ENCODE assay signal across 20 cellular contexts in genomic region chr5:172571892-172572291, GRCh38.
A peak's percentile ranks its signal among the peaks of the same experiment; 100 is the strongest.
DNase-seq lines count a peak whose midpoint lies in the region; ATAC-seq, FAIRE-seq and TF ChIP-seq lines count a peak whose summit lies in the region.
"Had no signal": no experiment of that assay in that cellular context is flagged by ENCODE, and none has a peak within 500 bp of the region (broad histone marks: within the 10 kb centered on the region; RNA-seq: fewer than 3 reads in every experiment).

No MANE protein-coding gene starts in this region.

- no peak overlapping the region for H3K4me3 Mint-ChIP-seq in WTC11
- no peak overlapping the region for H3K4me3 Mint-ChIP-seq in activated T-cell treated with anti-CD3 and anti-CD28 coated beads, Interleukin-2, amount 50 U/mL, for 72 hours
- H3K4me3 Mint-ChIP-seq: CD4-positive, alpha-beta T cell; IgD-negative memory B cell had no signal

- H3K4me1 ChIP-seq in HepG2 (ENCODE audit: insufficient read depth, low read length) (no peaks in the 10 kb centered on the region), right lobe of liver (no peaks in the 10 kb centered on the region), H1 (replicated peaks in 1 of 4; ENCODE audit: control insufficient read depth in 3 of 4, insufficient read depth in 4 of 4, low read length in 3 of 4) (peaks cover 4 to 33% (median 24%) of the 10 kb centered on the region in 4 experiments)
- H3K4me1 ChIP-seq: BE2C, HAP-1 had no signal

- H3K9ac ChIP-seq in HepG2 (ENCODE audit: insufficient read depth, low read depth, low read length) (no peak overlapping the region), H1 (replicated peaks in 1 of 4; ENCODE audit: extremely low read depth in 1 of 4, low read depth in 3 of 4, low read length in 3 of 4) (no peak overlapping the region)

- 67% methylated on average over 8 of the region's 8 CpGs for WGBS in HepG2 (ENCODE audit: low lambda C conversion rate)
- 78% methylated on average over 8 of the region's 8 CpGs for WGBS in right lobe of liver (ENCODE audit: insufficient coverage, low coverage, low lambda C conversion rate, missing lambda C conversion rate)
- 92% methylated on average over 8 of the region's 8 CpGs; no CpG with 5 or more reads in 1 of the 2 experiments for WGBS in H1 (ENCODE audit: extremely low coverage in 1 of 2, insufficient coverage in 1 of 2, insufficient read length in 1 of 2, insufficient replicate concordance in 2 of 2, low coverage in 1 of 2, low lambda C conversion rate in 2 of 2, missing lambda C conversion rate in 1 of 2), 2 experiments

- H3K36me3 ChIP-seq in HepG2 (replicated peaks in 1 of 2; ENCODE audit: control insufficient read depth in 1 of 2, insufficient read depth in 2 of 2, low read length in 2 of 2): no peaks in the 10 kb centered on the region
- H3K36me3 ChIP-seq in right lobe of liver: no peaks in the 10 kb centered on the region
- no peaks in the 10 kb centered on the region for H3K36me3 ChIP-seq in H1 (ENCODE audit: control insufficient read depth in 2 of 4, insufficient read depth in 4 of 4, low read length in 3 of 4)
- H3K36me3 ChIP-seq: BE2C, HAP-1 had no signal

- no peak for TF ChIP-seq RAD21 in HepG2 (CRISPR knock-in tag; IDR thresholded peaks at IDR 0.05)
- TF ChIP-seq RAD21 in H1 (IDR thresholded peaks at IDR 0.05 in 1 of 2, conservative IDR thresholded peaks at IDR 0.05 in 1 of 2; ENCODE audit: low read depth in 2 of 2, low read length in 2 of 2): no peak

- H3K23me2 ChIP-seq in H1 (ENCODE audit: low read depth, low read length): no peaks in the 10 kb centered on the region; the same call in 1 of the 2 replicates

- peak overlapping the region; percentile 90; the same call in 1 of the 2 replicates for H3K18ac ChIP-seq in H1 (ENCODE audit: extremely low read depth, low read length)

- in situ Hi-C loops in HepG2 (cut with HindIII; ENCODE audit: extremely low pct_ligation_motif_present, low pct_unique_long_range_greater_than_20kb): no loop called here

- H4K20me1 ChIP-seq in HepG2 (ENCODE audit: insufficient read depth, low read length) (no peaks in the 10 kb centered on the region), H1 (replicated peaks in 1 of 2; ENCODE audit: control insufficient read depth in 1 of 2, insufficient read depth in 2 of 2, low read length in 2 of 2) (no peaks in the 10 kb centered on the region)

- H2BK15ac ChIP-seq in H1 (ENCODE audit: low read length): no peak overlapping the region

- BruUV-seq in HepG2 (replicated peaks; lab: Mats Ljungman, UMichigan): no TSS peak

- H2AK5ac ChIP-seq in H1 (ENCODE audit: low read depth, low read length): 0 out of 2 replicates have a peak overlapping the region, but pooled peaks have one; percentile 58

- H3K9me3 ChIP-seq in HepG2 (ENCODE audit: low read length) (no peaks in the 10 kb centered on the region), right lobe of liver (no peaks in the 10 kb centered on the region), H1 (ENCODE audit: insufficient read depth in 2 of 2, low read depth in 1 of 2, low read length in 1 of 2) (no peaks in the 10 kb centered on the region; a peak in 1 of 4 replicates)
- H3K9me3 ChIP-seq: BE2C, Caco-2, HAP-1 had no signal

- no peak overlapping the region for H3K14ac ChIP-seq in H1 (ENCODE audit: insufficient read length)

- H3K27me3 Mint-ChIP-seq in WTC11 (ENCODE audit: low read depth): peaks cover 14% of the 10 kb centered on the region
- no peaks in the 10 kb centered on the region for H3K27me3 Mint-ChIP-seq in activated T-cell treated with anti-CD3 and anti-CD28 coated beads, Interleukin-2, amount 50 U/mL, for 72 hours (ENCODE audit: low read depth)

- H3K79me2 ChIP-seq in HepG2 (ENCODE audit: insufficient read depth, low read length) (no peaks in the 10 kb centered on the region), H1 (ENCODE audit: control insufficient read depth in 1 of 2, insufficient read depth in 2 of 2, low read length in 2 of 2) (no peaks in the 10 kb centered on the region)

- H3K4me3 ChIP-seq in HepG2 (replicated peaks in 1 of 3; ENCODE audit: insufficient read depth in 1 of 3, low read depth in 2 of 3, low read length in 3 of 3) (no peak overlapping the region), right lobe of liver (no peak overlapping the region), H1 (ENCODE audit: extremely low read depth in 1 of 4, insufficient read depth in 2 of 4, low read depth in 3 of 4, low read length in 4 of 4) (no peak overlapping the region)
- H3K4me3 ChIP-seq: HAP-1 had no signal

- H3K56ac ChIP-seq in H1 (replicated peaks; ENCODE audit: insufficient read length, low read depth, low read length): no peak overlapping the region

- no peak overlapping the region for H3K27ac Mint-ChIP-seq in WTC11
- no peak overlapping the region for H3K27ac Mint-ChIP-seq in activated T-cell treated with anti-CD3 and anti-CD28 coated beads, Interleukin-2, amount 50 U/mL, for 72 hours
- H3K27ac Mint-ChIP-seq: CD4-positive, alpha-beta T cell had no signal

- H2BK20ac ChIP-seq in H1 (ENCODE audit: low read length): no peak overlapping the region

- H3K9me3 Mint-ChIP-seq in WTC11: peaks cover 4% of the 10 kb centered on the region; the same call in 1 of the 2 replicates
- H3K9me3 Mint-ChIP-seq in activated T-cell treated with anti-CD3 and anti-CD28 coated beads, Interleukin-2, amount 50 U/mL, for 72 hours: no peaks in the 10 kb centered on the region
- H3K9me3 Mint-ChIP-seq: CD4-positive, alpha-beta T cell; IgD-negative memory B cell had no signal

- no peak for TF ChIP-seq POLR2A in HepG2 (IDR thresholded peaks at IDR 0.05; ENCODE audit: insufficient read depth in 1 of 2, low read depth in 2 of 2, low read length in 2 of 2)
- no peak for TF ChIP-seq POLR2A in right lobe of liver (IDR thresholded peaks at IDR 0.05)
- no peak for TF ChIP-seq POLR2A in H1 (IDR thresholded peaks at IDR 0.05; ENCODE audit: control extremely low read depth in 1 of 2, low read depth in 2 of 2, low read length in 2 of 2)

- TF ChIP-seq CTCF in HepG2 (CRISPR knock-in tag; IDR thresholded peaks at IDR 0.05) (no peak), right lobe of liver (IDR thresholded peaks at IDR 0.05) (no peak), WTC11 (IDR thresholded peaks at IDR 0.05) (no peak), H1 (IDR thresholded peaks at IDR 0.05; ENCODE audit: control extremely low read depth in 1 of 3, insufficient read depth in 1 of 3, low read depth in 1 of 3, low read length in 3 of 3) (no peak)

- no peak overlapping the region for H4K91ac ChIP-seq in H1 (replicated peaks; ENCODE audit: insufficient read length, low read length)

- H3K79me1 ChIP-seq in H1 (ENCODE audit: low read depth, low read length): no peaks in the 10 kb centered on the region

- intact Hi-C loops in HepG2 (cut with micrococcal nuclease; ENCODE audit: unreplicated experiment) (no loop called here), right lobe of liver (cut with DNase I) (no loop called here)

- peaks cover 8 to 29% of the 10 kb centered on the region in 2 experiments; a peak in 3 of 5 replicates for H3K27me3 ChIP-seq in HepG2 (ENCODE audit: control insufficient read depth in 1 of 2, insufficient read depth in 2 of 2, low read length in 2 of 2)
- no peaks in the 10 kb centered on the region for H3K27me3 ChIP-seq in right lobe of liver
- H3K27me3 ChIP-seq in H1 (replicated peaks in 1 of 4; ENCODE audit: control insufficient read depth in 3 of 4, extremely low read depth in 1 of 4, insufficient read depth in 3 of 4, low read length in 3 of 4): no peaks in the 10 kb centered on the region; a peak in 1 of 7 replicates
- H3K27me3 ChIP-seq: BE2C had no signal

- H3K4ac ChIP-seq in H1 (replicated peaks; ENCODE audit: insufficient read length, low read depth, low read length): no peak overlapping the region

- peak overlapping the region; percentile 24; the same call in 1 of the 2 replicates for H2BK5ac ChIP-seq in H1 (ENCODE audit: low read depth, low read length)

- H3K27ac ChIP-seq in HepG2 (ENCODE audit: extremely low read length, insufficient read depth, low read length): no peak overlapping the region
- H3K27ac ChIP-seq in right lobe of liver: no peak overlapping the region
- H3K27ac ChIP-seq in H1 (ENCODE audit: low read depth, low read length): no peak overlapping the region
- H3K27ac ChIP-seq: C4-2B, HL-60 had no signal

- H3K4me2 ChIP-seq in HepG2 (ENCODE audit: low read depth, low read length) (no peak overlapping the region), H1 (ENCODE audit: insufficient read depth in 1 of 2, low read depth in 2 of 2, low read length in 2 of 2) (peak overlapping the region in 1 of 2 experiments; percentile 42; a peak in 2 of 4 replicates)

- no peak overlapping the region for H3K23ac ChIP-seq in H1 (ENCODE audit: insufficient read length)

- CTCF ChIA-PET in HepG2 (lab: Yijun Ruan, JAX; ENCODE audit: low intra/inter-chr PET ratio, low total read pairs) (no interaction called here), WTC11 (lab: Charles Lee) (interaction anchor here (0.8 to 2.4 kb wide), 3 partner anchors 15 to 92 kb away, joined by 3 to 9 read pairs (median 6); no protein-coding TSS in a partner anchor), H1 (lab: Charles Lee; ENCODE audit: partially characterized antibody) (interaction anchor here (0.7 to 2.2 kb wide), 7 partner anchors 11 to 142 kb away, joined by 3 to 10 read pairs (median 3); no protein-coding TSS in a partner anchor)

- peaks cover 42% of the 10 kb centered on the region for H3K4me1 Mint-ChIP-seq in WTC11
- H3K4me1 Mint-ChIP-seq in activated T-cell treated with anti-CD3 and anti-CD28 coated beads, Interleukin-2, amount 50 U/mL, for 72 hours (ENCODE audit: low read depth): no peaks in the 10 kb centered on the region
- H3K4me1 Mint-ChIP-seq: IgD-negative memory B cell had no signal

- no peaks in the 10 kb centered on the region for H3K36me3 Mint-ChIP-seq in WTC11
- H3K36me3 Mint-ChIP-seq in activated T-cell treated with anti-CD3 and anti-CD28 coated beads, Interleukin-2, amount 50 U/mL, for 72 hours (ENCODE audit: insufficient read depth in 2 of 2): no peaks in the 10 kb centered on the region

- TF ChIP-seq EP300 in HepG2 (IDR thresholded peaks at IDR 0.05; ENCODE audit: low read depth in 2 of 2, low read length in 2 of 2) (no peak), HepG2 (CRISPR knock-in tag; IDR thresholded peaks at IDR 0.05; ENCODE audit: borderline replicate concordance) (no peak), H1 (IDR thresholded peaks at IDR 0.05; ENCODE audit: borderline replicate concordance in 1 of 2, low read depth in 2 of 2, low read length in 2 of 2) (no peak)

- H4K8ac ChIP-seq in H1 (ENCODE audit: extremely low read depth, insufficient read depth, low read length): no peak overlapping the region

- FAIRE-seq in HepG2 (lab: Jason Lieb, UNC): no peak
- FAIRE-seq in H1 (lab: Jason Lieb, UNC): peak; percentile 36
- FAIRE-seq: D721Med, G401.6, GM12891, GM19239 had no signal

- H2BK12ac ChIP-seq in H1 (ENCODE audit: low read depth, low read length): peak overlapping the region; percentile 95; the same call in 1 of the 2 replicates

- H2AFZ ChIP-seq in HepG2 (ENCODE audit: low read length) (no peak overlapping the region), H1 (ENCODE audit: low read length) (no peak overlapping the region)

- no peak for DNase-seq in HepG2 (ENCODE audit: low spot score)
- no peak for DNase-seq in right lobe of liver
- DNase-seq in WTC11 (ENCODE audit: low spot score): no peak
- DNase-seq in H1 (ENCODE audit: low read depth in 1 of 2, low spot score in 2 of 2): no peak
- no peak for DNase-seq in activated T-cell treated with anti-CD3 and anti-CD28 coated beads, Interleukin-2, amount 50 U/mL, for 72 hours
- DNase-seq in cerebellum (ENCODE audit: low spot score): no peak
- DNase-seq: 8988T; BE2C; Caco-2; CD4-positive, alpha-beta T cell; KG1 had no signal

- H4K5ac ChIP-seq in H1 (ENCODE audit: insufficient read length, low read depth, low read length): no peak overlapping the region

- H2BK120ac ChIP-seq in H1 (replicated peaks; ENCODE audit: low read depth, low read length): no peak overlapping the region

- POLR2A ChIA-PET in HepG2 (lab: Yijun Ruan, JAX): no interaction called here
- POLR2A ChIA-PET in WTC11 (lab: Charles Lee): interaction anchor here (0.5 kb wide), 1 partner anchor 45 kb away, joined by 3 read pairs; no protein-coding TSS in a partner anchor
- POLR2A ChIA-PET in H1 (lab: Charles Lee; ENCODE audit: partially characterized antibody): interaction anchor here (1.2 to 1.8 kb wide), 2 partner anchors 9 to 12 kb away, joined by 4 read pairs; no protein-coding TSS in a partner anchor

- no peak for ATAC-seq in HepG2
- no peak for ATAC-seq in right lobe of liver
- ATAC-seq in WTC11: no peak
- ATAC-seq in GM19351 (IDR thresholded peaks at IDR 0.05; ENCODE audit: unreplicated experiment): no peak
- no peak for ATAC-seq in activated T-cell treated with anti-CD3 and anti-CD28 coated beads, Interleukin-2, amount 50 U/mL, for 72 hours (replicated peaks in 1 of 2)
